Comparison of ENCODE assay signal across 10 cellular contexts in the genomic region with DNA sequence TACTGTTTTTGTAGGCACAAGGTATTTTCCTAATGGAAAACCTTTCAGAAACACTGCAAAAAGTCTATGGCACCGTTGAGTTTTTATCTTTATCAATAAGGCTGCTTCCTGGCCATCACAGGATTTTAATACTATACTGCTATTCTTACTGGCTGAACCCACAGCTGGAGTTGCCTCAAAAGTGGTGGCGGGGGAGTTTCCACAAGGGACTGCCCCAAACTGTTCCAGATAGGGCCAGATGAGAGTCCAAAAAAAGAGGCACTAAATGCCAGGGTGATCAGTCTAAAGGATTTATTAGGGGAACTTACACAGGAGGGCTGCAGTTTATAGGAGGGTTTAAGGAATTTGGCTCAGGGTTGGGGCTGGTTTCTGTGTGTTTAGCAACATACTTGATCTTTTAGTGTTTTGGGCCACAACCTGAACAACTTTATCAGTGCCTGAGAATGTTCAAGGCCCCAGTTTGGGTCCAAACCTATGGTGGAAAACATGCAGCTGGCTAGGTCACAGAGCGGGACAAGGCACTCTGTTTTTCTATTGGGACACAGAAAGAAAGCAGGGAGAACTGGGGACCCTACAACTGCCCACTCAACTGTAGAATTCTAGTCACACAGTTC. TPM values are rescaled to one million over a fixed set of nuclear protein-coding genes. Genes with fewer than 3 reads are reported as not detected.
DNase-seq lines count a peak whose midpoint lies in the region; ATAC-seq, FAIRE-seq and TF ChIP-seq lines count a peak whose summit lies in the region.
"Had no signal": no experiment of that assay in that cellular context is flagged by ENCODE, and none has a peak within 500 bp of the region (broad histone marks: within the 10 kb centered on the region; RNA-seq: fewer than 3 reads in every experiment).

No MANE protein-coding gene starts in this region.

- H3K36me3 Mint-ChIP-seq in H9 (ENCODE audit: insufficient read depth in 1 of 3, low read depth in 3 of 3) (peaks cover 1 to 9% (median 5%) of the 10 kb centered on the region in 3 experiments; a peak in 3 of 7 replicates), nephron progenitor cell (ENCODE audit: low read depth) (peaks cover 47% of the 10 kb centered on the region)

- peaks cover 9% of the 10 kb centered on the region for H3K79me1 ChIP-seq in H9 (ENCODE audit: insufficient read depth, low read depth, low read length, poor library complexity, severe bottlenecking)

- H3K4me1 ChIP-seq in H9 (ENCODE audit: insufficient read depth, low read length) (no peaks in the 10 kb centered on the region), prostate gland (replicated peaks) (no peaks in the 10 kb centered on the region), foreskin keratinocyte (peaks cover 5% of the 10 kb centered on the region)

- H4K5ac ChIP-seq in H9 (ENCODE audit: insufficient read length, low read depth, low read length), result no peak overlapping the region

- H3K56ac ChIP-seq in H9 (ENCODE audit: insufficient read length, low read depth, low read length), result no peak overlapping the region

- no peak overlapping the region for H3K23ac ChIP-seq in H9 (ENCODE audit: insufficient read length, low read depth, low read length)

- no peak overlapping the region for H2AFZ ChIP-seq in H9 (ENCODE audit: low read length)

- no CpG with 5 or more reads among the region's 3 CpGs for WGBS in H9 (ENCODE audit: extremely low coverage, insufficient read length, low lambda C conversion rate)
- 97% methylated on average over 3 of the region's 3 CpGs for WGBS in prostate gland

- H3K27ac ChIP-seq in H9 (ENCODE audit: insufficient read length, low read depth, low read length) (peak overlapping the region; percentile 23), prostate gland (no peak overlapping the region), foreskin keratinocyte (no peak overlapping the region)

- no peak overlapping the region for H2BK20ac ChIP-seq in H9 (ENCODE audit: low read depth, low read length, poor library complexity, severe bottlenecking)

- no peaks in the 10 kb centered on the region for H3K27me3 ChIP-seq in H9 (ENCODE audit: insufficient read depth, low read length)
- no peaks in the 10 kb centered on the region for H3K27me3 ChIP-seq in prostate gland (replicated peaks; ENCODE audit: insufficient read depth)
- H3K27me3 ChIP-seq in foreskin keratinocyte, result no peaks in the 10 kb centered on the region

- H4K91ac ChIP-seq in H9 (ENCODE audit: insufficient read length, low read depth, low read length), result no peak overlapping the region

- FAIRE-seq in H54 (lab: Jason Lieb, UNC), result no peak

- no peak for TF ChIP-seq POLR2A in NB4 (IDR thresholded peaks at IDR 0.05; ENCODE audit: extremely low read depth, insufficient read length)
- TF ChIP-seq POLR2A in H54 (IDR thresholded peaks at IDR 0.05; ENCODE audit: low read depth, low read length), result no peak
- no peak for TF ChIP-seq POLR2A in prostate gland (IDR thresholded peaks at IDR 0.05)

- H3K79me2 ChIP-seq in H9 (ENCODE audit: insufficient read depth, low read length), result no peaks in the 10 kb centered on the region; the same call in 1 of the 2 replicates

- H3K36me3 ChIP-seq in prostate gland, result no peaks in the 10 kb centered on the region

- no peak overlapping the region for H3K4me2 ChIP-seq in H9 (ENCODE audit: insufficient read depth, insufficient read length, low read length)

- H3T11ph ChIP-seq in H9 (ENCODE audit: low read length), result no peak overlapping the region

- no peak overlapping the region for H3K14ac ChIP-seq in H9 (ENCODE audit: insufficient read depth, low read length)

- no peaks in the 10 kb centered on the region for H3K9me3 ChIP-seq in H9 (ENCODE audit: control insufficient read depth, low read depth, low read length)
- no peaks in the 10 kb centered on the region for H3K9me3 ChIP-seq in prostate gland

- H3K4me3 ChIP-seq in NB4 (ENCODE audit: low read depth, low read length), result no peak overlapping the region
- no peak overlapping the region for H3K4me3 ChIP-seq in prostate gland

- H3K27ac Mint-ChIP-seq in H9, result peak overlapping the region; percentile 48 to 95 (median 66); a peak in 4 of 7 replicates
- H3K27ac Mint-ChIP-seq in nephron progenitor cell, result peak overlapping the region; percentile 39
- H3K27ac Mint-ChIP-seq: IgD-negative memory B cell had no signal

- TF ChIP-seq CTCF in H9 (conservative IDR thresholded peaks at IDR 0.05), result no peak
- TF ChIP-seq CTCF in NB4 (IDR thresholded peaks at IDR 0.05; ENCODE audit: low read depth, low read length), result no peak
- TF ChIP-seq CTCF in nephron progenitor cell (IDR thresholded peaks at IDR 0.05), result no peak
- TF ChIP-seq CTCF in prostate gland (IDR thresholded peaks at IDR 0.05), result no peak
- no peak for TF ChIP-seq CTCF in foreskin keratinocyte (conservative IDR thresholded peaks at IDR 0.05)

- H3K27me3 Mint-ChIP-seq in H9 (ENCODE audit: low read depth) (no peaks in the 10 kb centered on the region), nephron progenitor cell (ENCODE audit: low read depth, poor library complexity) (no peaks in the 10 kb centered on the region)
- H3K27me3 Mint-ChIP-seq: IgD-negative memory B cell had no signal

- H3K9ac ChIP-seq in H9 (ENCODE audit: extremely low read depth, insufficient read length, low read length), result no peak overlapping the region

- H3K4ac ChIP-seq in H9 (ENCODE audit: low read depth, low read length), result no peak overlapping the region

- H3K9me3 Mint-ChIP-seq in H9 (no peaks in the 10 kb centered on the region; a peak in 1 of 5 replicates), nephron progenitor cell (no peaks in the 10 kb centered on the region)
- H3K9me3 Mint-ChIP-seq: IgD-negative memory B cell had no signal

- no peak overlapping the region for H2BK5ac ChIP-seq in H9 (ENCODE audit: insufficient read length, low read length)

- no peak for DNase-seq in H9
- DNase-seq in NB4 (ENCODE audit: low read depth), result peak; percentile 10
- DNase-seq in nephron progenitor cell, result no peak
- no peak for DNase-seq in H54 (ENCODE audit: insufficient read length, low spot score)
- DNase-seq in prostate gland (ENCODE audit: low spot score), result no peak
- no peak for DNase-seq in NCI-H1694 (lab: John Stamatoyannopoulos, UW)
- no peak for DNase-seq in foreskin keratinocyte
- DNase-seq: RPMI8226 had no signal

- H2BK120ac ChIP-seq in H9 (ENCODE audit: low read depth, low read length, poor library complexity, severe bottlenecking), result no peak overlapping the region

- ATAC-seq in GM18907 (IDR thresholded peaks at IDR 0.05; ENCODE audit: unreplicated experiment), result peak; percentile 76
- ATAC-seq in foreskin keratinocyte, result no peak

- no peak overlapping the region for H3K18ac ChIP-seq in H9 (ENCODE audit: insufficient read length, low read depth, low read length)

- no peak overlapping the region for H2BK12ac ChIP-seq in H9 (ENCODE audit: insufficient read length, low read depth, low read length)

- H3K4me3 Mint-ChIP-seq in H9 (no peak overlapping the region), nephron progenitor cell (no peak overlapping the region)

- H3K4me1 Mint-ChIP-seq in H9 (peaks cover 0 to 6% of the 10 kb centered on the region in 2 experiments; a peak in 3 of 4 replicates), nephron progenitor cell (peaks cover 15% of the 10 kb centered on the region)

- H3K23me2 ChIP-seq in H9 (ENCODE audit: insufficient read length, low read depth, low read length, poor library complexity, severe bottlenecking), result no peaks in the 10 kb centered on the region

- H4K8ac ChIP-seq in H9 (replicated peaks; ENCODE audit: insufficient read length, low read depth, low read length), result no peak overlapping the region

- H4K20me1 ChIP-seq in H9 (ENCODE audit: control insufficient read depth, insufficient read depth, insufficient read length), result no peaks in the 10 kb centered on the region

- intact Hi-C loops in prostate gland (cut with DNase I), result no loop called here

- no peak overlapping the region for H2BK15ac ChIP-seq in H9 (ENCODE audit: low read depth, low read length)

- H2AK5ac ChIP-seq in H9 (ENCODE audit: insufficient read length, low read length), result no peak overlapping the region

RNA-seq across cellular contexts. Expression of a gene that starts 41.4 kb away (rescaled TPM):
- total RNA-seq in H9 (2021) (26.9 and 29.3 TPM in 2 replicates), prostate gland (10 to 100 TPM; 18.2 to 40.0 TPM), foreskin keratinocyte (28.4 and 29.4 TPM in 2 replicates)
- 9.8 and 12.0 TPM in 2 replicates for polyA plus RNA-seq in foreskin keratinocyte
